Comparison of ENCODE assay signal across 8 cellular contexts in genomic region chr2:110674620-110675555, GRCh38. TPM values are rescaled to one million over a fixed set of nuclear protein-coding genes. Genes with fewer than 3 reads are reported as not detected.
A peak's percentile ranks its signal among the peaks of the same experiment; 100 is the strongest.
DNase-seq lines count a peak whose midpoint lies in the region; ATAC-seq, FAIRE-seq and TF ChIP-seq lines count a peak whose summit lies in the region.

No MANE protein-coding gene starts in this region.

- intact Hi-C loops in testis (cut with DNase I; ENCODE audit: low total_unique reads) = no loop called here

- H3K4me1 ChIP-seq in testis = peaks cover 12% of the 10 kb centered on the region

- TF ChIP-seq CTCF in GM10248 (IDR thresholded peaks at IDR 0.05; ENCODE audit: control extremely low read depth, extremely low read depth, low read depth, missing control alignments) (no peak), GM20000 (IDR thresholded peaks at IDR 0.05; ENCODE audit: extremely low read depth, missing control alignments) (no peak), fibroblast of the aortic adventitia (IDR thresholded peaks at IDR 0.05; ENCODE audit: insufficient read depth, low read length) (no peak), testis (IDR thresholded peaks at IDR 0.05) (no peak)

- CTCF ChIA-PET in GM10248 (lab: Yijun Ruan, JAX) = interaction anchor here (1.3 to 1.4 kb wide), 2 partner anchors 8 to 24 kb away, joined by 3 read pairs; no protein-coding TSS in a partner anchor

- H3K9me3 ChIP-seq in testis = no peaks in the 10 kb centered on the region

- peak; percentile 87 for ATAC-seq in HG03460 (IDR thresholded peaks at IDR 0.05; ENCODE audit: unreplicated experiment)

- WGBS in testis, 2 donors = 41 to 51% methylated on average over 7 of the region's 7 CpGs

- FAIRE-seq in HTR-8/SVneo (lab: Jason Lieb, UNC) = no peak

- H3K4me3 ChIP-seq in fibroblast of the aortic adventitia (ENCODE audit: low read depth, low read length) = peak overlapping the region; percentile 44
- H3K4me3 ChIP-seq in testis = no peak overlapping the region

- H3K36me3 ChIP-seq in testis (ENCODE audit: low read depth, missing control alignments) = no peaks in the 10 kb centered on the region

- H3K27me3 ChIP-seq in testis = no peaks in the 10 kb centered on the region

- peak overlapping the region; percentile 69 to 73 for H3K27ac ChIP-seq in testis

- TF ChIP-seq POLR2A in testis (IDR thresholded peaks at IDR 0.05) = no peak

- DNase-seq in GM10248 (ENCODE audit: extremely low spot score) (peak; percentile 78), GM20000 (ENCODE audit: low spot score) (peak; percentile 84), SW480 (ENCODE audit: low spot score) (peak; percentile 56), fibroblast of the aortic adventitia (ENCODE audit: low read depth) (peak; percentile 58), testis (peak; percentile 84), HTR-8/SVneo (ENCODE audit: insufficient read length, low spot score) (no peak), NCI-H1930 (lab: John Stamatoyannopoulos, UW) (no peak)

- POLR2A ChIA-PET in GM10248 (lab: Yijun Ruan, JAX) = interaction anchor here (0.6 to 0.7 kb wide), 3 partner anchors 12 to 1926 kb away, joined by 3 to 7 read pairs (median 3); no protein-coding TSS in a partner anchor

RNA-seq across cellular contexts. Expression of gene BUB1, which starts 3.0 kb away (rescaled TPM):
- total RNA-seq in fibroblast of the aortic adventitia (ENCODE audit: low replicate concordance) (5.9 and 35.2 TPM in 2 replicates), testis (10 to 100 TPM; 50.5 to 72.9 TPM)
- 70.0 TPM for polyA plus RNA-seq in testis (ENCODE audit: insufficient read depth, low read depth, low replicate concordance)

RNA-seq across cellular contexts. Expression of gene ACOXL, which starts 57.5 kb away (rescaled TPM):
- total RNA-seq in fibroblast of the aortic adventitia (ENCODE audit: low replicate concordance) = not detected in 2 replicates
- total RNA-seq in testis = 1 to 10 TPM; 5.3 to 7.9 TPM
- 4.9 TPM for polyA plus RNA-seq in testis (ENCODE audit: insufficient read depth, low read depth, low replicate concordance)

Comparison
In these comparisons a context has a peak if more than half of its experiments do, and no peak if none do; other contexts are left out.
1. DNase-seq: peak in GM10248 (single experiment), GM20000 (single experiment), SW480 (single experiment), fibroblast of the aortic adventitia (single experiment) and testis (single experiment); none in HTR-8/SVneo (single experiment) and NCI-H1930 (0 of 2).